ENCODE assay signal across 1 cellular context in genomic region chr16:51134269-51134812, GRCh38.
TF ChIP-seq lines count a peak whose summit lies in the region.

No MANE protein-coding gene starts in this region.

TF ChIP-seq in WTC11, 78 proteins besides CTCF, POLR2A, EP300 and RAD21 (continued from another document and continues in another):
- TF ChIP-seq ZNF532 (CRISPR knock-in tag; IDR thresholded peaks at IDR 0.05; ENCODE audit: borderline replicate concordance) (0 out of 2 replicates have a peak, but pooled peaks have one; percentile 20), ERG (CRISPR knock-in tag; IDR thresholded peaks at IDR 0.05) (no peak), KAT7 (CRISPR knock-in tag; IDR thresholded peaks at IDR 0.05; ENCODE audit: borderline replicate concordance) (no peak), ETV6 (CRISPR knock-in tag; IDR thresholded peaks at IDR 0.05) (peak; percentile 77), FOXJ3 (CRISPR knock-in tag; IDR thresholded peaks at IDR 0.05; ENCODE audit: borderline replicate concordance) (no peak), ARID4B (CRISPR knock-in tag; IDR thresholded peaks at IDR 0.05; ENCODE audit: borderline replicate concordance) (no peak), PRRX2 (CRISPR knock-in tag; IDR thresholded peaks at IDR 0.05) (no peak; the same call in 1 of the 2 replicates), RELA (CRISPR knock-in tag; IDR thresholded peaks at IDR 0.05; ENCODE audit: borderline replicate concordance) (no peak), ATF6 (CRISPR knock-in tag; IDR thresholded peaks at IDR 0.05) (no peak), NR3C1 (CRISPR knock-in tag; conservative IDR thresholded peaks at IDR 0.05; ENCODE audit: low read depth) (no peak), ZNF281 (CRISPR knock-in tag; IDR thresholded peaks at IDR 0.05) (no peak), CDX4 (CRISPR knock-in tag; IDR thresholded peaks at IDR 0.05; ENCODE audit: borderline replicate concordance) (no peak), NR2C2 (CRISPR knock-in tag; IDR thresholded peaks at IDR 0.05) (no peak), ATF2 (CRISPR knock-in tag; IDR thresholded peaks at IDR 0.05; ENCODE audit: borderline replicate concordance, low read depth) (no peak), MXD4 (CRISPR knock-in tag; IDR thresholded peaks at IDR 0.05; ENCODE audit: borderline replicate concordance) (no peak), NR1H2 (CRISPR knock-in tag; IDR thresholded peaks at IDR 0.05) (no peak), ZNF396 (CRISPR knock-in tag; IDR thresholded peaks at IDR 0.05; ENCODE audit: borderline replicate concordance) (no peak), ZNF416 (CRISPR knock-in tag; IDR thresholded peaks at IDR 0.05) (no peak; the same call in 1 of the 2 replicates), E2F1 (CRISPR knock-in tag; IDR thresholded peaks at IDR 0.05) (no peak), FOXP4 (CRISPR knock-in tag; IDR thresholded peaks at IDR 0.05) (peak; percentile 33; the same call in 1 of the 2 replicates), ZNF121 (CRISPR knock-in tag; IDR thresholded peaks at IDR 0.05) (0 out of 2 replicates have a peak, but pooled peaks have one; percentile 2), GRHL2 (CRISPR knock-in tag; IDR thresholded peaks at IDR 0.05; ENCODE audit: insufficient replicate concordance, severe bottlenecking) (no peak), ZBTB21 (CRISPR knock-in tag; IDR thresholded peaks at IDR 0.05; ENCODE audit: borderline replicate concordance) (no peak), MYBL2 (CRISPR knock-in tag; IDR thresholded peaks at IDR 0.05) (peak; percentile 81; the same call in 1 of the 2 replicates), JUN (CRISPR knock-in tag; IDR thresholded peaks at IDR 0.05) (no peak), GABPB1 (CRISPR knock-in tag; IDR thresholded peaks at IDR 0.05) (no peak), GTF2I (CRISPR knock-in tag; conservative IDR thresholded peaks at IDR 0.05) (no peak), CREM (CRISPR knock-in tag; IDR thresholded peaks at IDR 0.05) (no peak), SP1 (CRISPR knock-in tag; conservative IDR thresholded peaks at IDR 0.05) (no peak), CBFB (CRISPR knock-in tag; IDR thresholded peaks at IDR 0.05; ENCODE audit: low read depth) (no peak), ZNF138 (CRISPR knock-in tag; conservative IDR thresholded peaks at IDR 0.05) (no peak), E2F5 (CRISPR knock-in tag; IDR thresholded peaks at IDR 0.05) (peak; percentile 58; the same call in 1 of the 2 replicates)
